13 cellular contexts compared by ENCODE assay signal in the genomic region with DNA sequence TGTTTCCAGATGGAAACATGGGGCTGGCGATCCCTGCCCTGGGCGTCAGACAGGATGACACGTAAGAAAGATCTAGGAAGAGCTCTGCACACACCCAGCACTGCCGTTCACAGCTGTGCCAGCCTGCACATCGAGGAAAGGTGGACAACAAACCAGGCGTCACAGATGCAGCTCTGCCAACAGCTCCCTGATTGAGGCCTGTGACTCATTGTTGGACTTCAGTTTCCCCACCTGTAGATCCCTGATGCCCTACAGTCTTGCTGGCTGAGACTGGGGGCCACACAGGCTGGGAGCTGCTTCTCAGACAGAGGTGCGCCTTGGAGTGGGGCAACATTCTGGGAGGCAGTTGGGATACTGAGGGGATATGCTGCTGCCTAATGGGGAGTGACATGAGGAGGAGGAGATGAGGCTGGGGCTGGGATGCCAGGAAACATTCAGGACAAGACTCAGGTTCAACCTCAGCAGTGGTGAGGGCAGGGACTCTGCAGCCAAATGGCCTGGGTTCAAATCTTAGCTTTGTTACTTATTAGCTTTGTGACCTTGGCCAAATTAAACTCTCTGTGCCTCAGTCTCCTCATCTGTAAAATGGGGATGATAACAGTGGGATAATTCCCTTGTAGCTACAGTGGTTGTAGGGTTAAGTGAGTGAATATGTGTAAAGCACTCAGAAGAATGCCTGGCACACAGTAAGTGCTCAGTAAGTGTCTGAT. TPM values are rescaled to one million over a fixed set of nuclear protein-coding genes. Genes with fewer than 3 reads are reported as not detected.
DNase-seq lines count a peak whose midpoint lies in the region; ATAC-seq and TF ChIP-seq lines count a peak whose summit lies in the region.
"Had no signal": no experiment of that assay in that cellular context is flagged by ENCODE, and none has a peak within 500 bp of the region (broad histone marks: within the 10 kb centered on the region; RNA-seq: fewer than 3 reads in every experiment).

No MANE protein-coding gene starts in this region.

- H3K4me1 ChIP-seq in foreskin keratinocyte = peaks cover 16% of the 10 kb centered on the region

- DNase-seq in activated effector memory CD4-positive, alpha-beta T cell treated with anti-CD3 and anti-CD28 coated beads, Interleukin-2, amount 50 U/mL, for 16 hours = peak; percentile 66
- DNase-seq in activated effector memory CD4-positive, alpha-beta T cell treated with Interleukin-2 at 50 U/mL for 16 hours = no peak
- DNase-seq in RPMI7951 (ENCODE audit: low read depth) (peak; percentile 34), foreskin keratinocyte (peak; percentile 49 to 79), substantia nigra (lab: John Stamatoyannopoulos, UW) (no peak), NK-92 (lab: John Stamatoyannopoulos, UW; ENCODE audit: unreplicated experiment) (no peak), NCI-H1105 treated with DMSO at 0.1 percent for 48 hours (lab: John Stamatoyannopoulos, UW) (no peak), NCI-H2081 treated with DMSO at 0.1 percent for 48 hours (lab: John Stamatoyannopoulos, UW) (no peak)
- DNase-seq: activated CD4-positive, CD25-positive, alpha-beta regulatory T cell; NCI-H1436 treated with DMSO at 0.1 percent for 48 hours; occipital lobe had no signal

- ATAC-seq in foreskin keratinocyte = peak; percentile 85

- no peak for TF ChIP-seq CTCF in foreskin keratinocyte (conservative IDR thresholded peaks at IDR 0.05)

- H3K27ac ChIP-seq in foreskin keratinocyte (peak overlapping the region; percentile 58), substantia nigra (ENCODE audit: low read depth, low read length, poor library complexity, severe bottlenecking) (peak overlapping the region; percentile 30)
- H3K27ac ChIP-seq: HL-60 had no signal

- no peaks in the 10 kb centered on the region for H3K27me3 ChIP-seq in foreskin keratinocyte

RNA-seq across cellular contexts. Expression of a gene that starts 1.7 kb away (rescaled TPM):
- total RNA-seq in RPMI7951 (2014; rRNA removed; shearing (Covaris generic)) = not detected in 2 replicates
- not detected in 2 replicates for total RNA-seq in foreskin keratinocyte
- polyA plus RNA-seq in foreskin keratinocyte = 0.02 TPM in 1 of 2 replicates, not detected in the other
- total RNA-seq: astrocyte had no signal

RNA-seq across cellular contexts. Expression of a gene that starts 29.7 kb away (rescaled TPM):
- total RNA-seq in RPMI7951 (2014; rRNA removed; shearing (Covaris generic)) = 226 and 257 TPM in 2 replicates
- 149 and 162 TPM in 2 replicates for total RNA-seq in foreskin keratinocyte
- polyA plus RNA-seq in foreskin keratinocyte = 143 and 150 TPM in 2 replicates

RNA-seq across cellular contexts. Expression of a gene that starts 49.2 kb away (rescaled TPM):
- total RNA-seq in RPMI7951 (2014; rRNA removed; shearing (Covaris generic)) = not detected in 2 replicates
- total RNA-seq in foreskin keratinocyte = 0.07 and 0.14 TPM in 2 replicates
- polyA plus RNA-seq in foreskin keratinocyte = 0.04 TPM in 1 of 2 replicates, not detected in the other
- total RNA-seq: astrocyte had no signal

Comparison
In these comparisons a context has a peak if more than half of its experiments do, and no peak if none do; other contexts are left out.
1. DNase-seq: peak in activated effector memory CD4-positive, alpha-beta T cell treated with anti-CD3 and anti-CD28 coated beads, Interleukin-2, amount 50 U/mL, for 16 hours (single experiment), RPMI7951 (single experiment) and foreskin keratinocyte (2 of 2); none in activated effector memory CD4-positive, alpha-beta T cell treated with Interleukin-2 at 50 U/mL for 16 hours (single experiment), substantia nigra (0 of 49), NK-92 (single experiment), NCI-H1105 treated with DMSO at 0.1 percent for 48 hours (single experiment) and NCI-H2081 treated with DMSO at 0.1 percent for 48 hours (single experiment).